ENCODE assay signal across 14 cellular contexts in the genomic region with DNA sequence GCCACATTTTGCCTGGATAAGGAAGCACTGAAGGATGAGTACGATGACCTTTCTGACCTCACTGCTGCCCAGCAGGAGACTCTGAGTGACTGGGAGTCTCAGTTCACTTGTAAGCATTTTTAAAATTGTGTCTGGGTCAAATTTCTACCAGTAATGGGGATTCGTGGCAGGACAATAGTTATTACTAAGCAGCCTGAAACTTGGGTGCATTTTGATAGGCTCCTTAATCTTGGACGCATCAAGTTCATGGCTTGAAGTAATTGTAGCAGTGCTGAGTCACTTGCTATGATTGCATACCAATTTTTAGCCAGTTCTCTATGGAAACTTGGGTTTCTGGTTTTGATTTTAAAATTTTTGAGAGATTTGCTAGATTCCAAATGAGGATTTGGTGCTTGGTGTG. TPM values are rescaled to one million over a fixed set of nuclear protein-coding genes. Genes with fewer than 3 reads are reported as not detected.
DNase-seq lines count a peak whose midpoint lies in the region; ATAC-seq and TF ChIP-seq lines count a peak whose summit lies in the region.
"Had no signal": no experiment of that assay in that cellular context is flagged by ENCODE, and none has a peak within 500 bp of the region (broad histone marks: within the 10 kb centered on the region; RNA-seq: fewer than 3 reads in every experiment).

No MANE protein-coding gene starts in this region.

- no peaks in the 10 kb centered on the region for H3K79me1 ChIP-seq in mesenchymal stem cell (replicated peaks; ENCODE audit: low read length, poor library complexity, severe bottlenecking)

- TF ChIP-seq POLR2A in body of pancreas (IDR thresholded peaks at IDR 0.05) = no peak

- peak overlapping the region; percentile 47 for H3K27ac ChIP-seq in AG04450 (ENCODE audit: low read depth, low read length)
- peak overlapping the region; percentile 49 for H3K27ac ChIP-seq in brain microvascular endothelial cell
- peak overlapping the region; percentile 77 for H3K27ac ChIP-seq in mesenchymal stem cell (ENCODE audit: low read length, poor library complexity, severe bottlenecking)
- H3K27ac ChIP-seq in body of pancreas = no peak overlapping the region
- H3K27ac ChIP-seq: BLaER1 treated with 17β-estradiol and CSF1 and Interleukin-3, amounts not matched to agents 10 nM and 100 nM had no signal

- H3K4me1 Mint-ChIP-seq in stimulated activated effector memory CD8-positive, alpha-beta T cell treated with anti-CD3 and anti-CD28 coated beads, Interleukin-12 subunit alpha, Interleukin-12 subunit beta, amount 100 ng/mL, for 72 hours = peaks cover 33% of the 10 kb centered on the region

- no peak overlapping the region for H2AFZ ChIP-seq in mesenchymal stem cell (ENCODE audit: low read depth, low read length)

- no peaks in the 10 kb centered on the region for H3K27me3 ChIP-seq in AG04450 (ENCODE audit: control insufficient read depth, insufficient read depth, low read length)
- H3K27me3 ChIP-seq in brain microvascular endothelial cell (replicated peaks) = no peaks in the 10 kb centered on the region
- H3K27me3 ChIP-seq in mesenchymal stem cell (ENCODE audit: control insufficient read depth in 1 of 2, insufficient read depth in 1 of 2, low read length in 2 of 2) = peaks cover 0 to 2% of the 10 kb centered on the region in 2 experiments
- no peaks in the 10 kb centered on the region for H3K27me3 ChIP-seq in body of pancreas
- H3K27me3 ChIP-seq: BLaER1 treated with 17β-estradiol and CSF1 and Interleukin-3, amounts not matched to agents 10 nM and 100 nM had no signal

- H2BK15ac ChIP-seq in mesenchymal stem cell (ENCODE audit: low read depth, poor library complexity, severe bottlenecking) = no peak overlapping the region

- H4K8ac ChIP-seq in mesenchymal stem cell (ENCODE audit: low read length) = no peak overlapping the region

- H3K4me3 Mint-ChIP-seq in stimulated activated effector memory CD8-positive, alpha-beta T cell treated with anti-CD3 and anti-CD28 coated beads, Interleukin-12 subunit alpha, Interleukin-12 subunit beta, amount 100 ng/mL, for 72 hours = no peak overlapping the region

- H3K14ac ChIP-seq in mesenchymal stem cell (ENCODE audit: low read length in 2 of 2) = no peak overlapping the region

- POLR2A ChIA-PET in AG04450 (lab: Yijun Ruan, JAX) = no interaction called here

- H3K4me1 ChIP-seq in mesenchymal stem cell (ENCODE audit: control insufficient read depth, insufficient read depth, low read depth, low read length) (peaks cover 4% of the 10 kb centered on the region), body of pancreas (peaks cover 30% of the 10 kb centered on the region)

- DNase-seq in AG04450 (ENCODE audit: low read depth, low spot score) = no peak
- peak; percentile 16 for DNase-seq in HT1080 (ENCODE audit: low read depth)
- DNase-seq in brain microvascular endothelial cell = peak; percentile 53
- no peak for DNase-seq in mesenchymal stem cell
- DNase-seq in body of pancreas = no peak
- DNase-seq in NCI-H1930 (lab: John Stamatoyannopoulos, UW) = no peak
- DNase-seq in stimulated activated effector memory CD8-positive, alpha-beta T cell treated with anti-CD3 and anti-CD28 coated beads, Interleukin-12 subunit alpha, Interleukin-12 subunit beta, amount 100 ng/mL, for 72 hours (ENCODE audit: low spot score in 2 of 2) = no peak
- DNase-seq: naive B cell; NCI-H1105 treated with DMSO at 0.1 percent for 48 hours; NCI-H526 treated with DMSO at 0.1 percent for 48 hours; Right ventricle myocardium superior; stimulated activated CD4-positive, alpha-beta T cell treated with anti-CD3 and anti-CD28 coated beads, Interleukin-12 subunit alpha, Interleukin-12 subunit beta, amount 100 ng/mL, for 4 hours had no signal

- H3K18ac ChIP-seq in mesenchymal stem cell (ENCODE audit: low read depth in 1 of 2, low read length in 2 of 2) = no peak overlapping the region

- no peak overlapping the region for H3K4ac ChIP-seq in mesenchymal stem cell (ENCODE audit: low read depth in 1 of 2, low read length in 2 of 2)

- peak overlapping the region; percentile 93 for H3K9ac ChIP-seq in mesenchymal stem cell (ENCODE audit: low read length)
- H3K9ac ChIP-seq: BLaER1 treated with 17β-estradiol and CSF1 and Interleukin-3, amounts not matched to agents 10 nM and 100 nM had no signal

- H3K9me3 ChIP-seq in AG04450 (ENCODE audit: control insufficient read depth, insufficient read depth, low read length) (no peaks in the 10 kb centered on the region), mesenchymal stem cell (ENCODE audit: control insufficient read depth, low read length) (no peaks in the 10 kb centered on the region), body of pancreas (no peaks in the 10 kb centered on the region)

- H2BK12ac ChIP-seq in mesenchymal stem cell (ENCODE audit: low read length in 2 of 2) = no peak overlapping the region

- H3K23ac ChIP-seq in mesenchymal stem cell (ENCODE audit: low read length in 2 of 2) = no peak overlapping the region

- 95% methylated on average over 3 of the region's 3 CpGs for WGBS in mesenchymal stem cell
- WGBS in body of pancreas, 2 donors = 83 to 84% methylated on average over 3 of the region's 3 CpGs

- H2AK5ac ChIP-seq in mesenchymal stem cell (ENCODE audit: low read length, severe bottlenecking) = no peak overlapping the region

- peaks cover 56% of the 10 kb centered on the region for H3K36me3 Mint-ChIP-seq in stimulated activated effector memory CD8-positive, alpha-beta T cell treated with anti-CD3 and anti-CD28 coated beads, Interleukin-12 subunit alpha, Interleukin-12 subunit beta, amount 100 ng/mL, for 72 hours

- H3K4me3 ChIP-seq in AG04450 (ENCODE audit: low read depth, low read length) (no peak overlapping the region), brain microvascular endothelial cell (ENCODE audit: low read depth, low read length) (no peak overlapping the region), mesenchymal stem cell (ENCODE audit: insufficient read depth in 1 of 2, low read depth in 1 of 2, low read length in 2 of 2) (peak overlapping the region in 1 of 2 experiments; percentile 87), body of pancreas (no peak overlapping the region)
- H3K4me3 ChIP-seq: BLaER1 treated with 17β-estradiol and CSF1 and Interleukin-3, amounts not matched to agents 10 nM and 100 nM had no signal

- H2BK5ac ChIP-seq in mesenchymal stem cell (ENCODE audit: low read depth, low read length, poor library complexity, severe bottlenecking) = no peak overlapping the region

- H3K27ac Mint-ChIP-seq in stimulated activated effector memory CD8-positive, alpha-beta T cell treated with anti-CD3 and anti-CD28 coated beads, Interleukin-12 subunit alpha, Interleukin-12 subunit beta, amount 100 ng/mL, for 72 hours = no peak overlapping the region
- H3K27ac Mint-ChIP-seq: naive B cell had no signal

- H3K9me3 Mint-ChIP-seq in stimulated activated effector memory CD8-positive, alpha-beta T cell treated with anti-CD3 and anti-CD28 coated beads, Interleukin-12 subunit alpha, Interleukin-12 subunit beta, amount 100 ng/mL, for 72 hours = no peaks in the 10 kb centered on the region
- H3K9me3 Mint-ChIP-seq: naive B cell had no signal

- H4K91ac ChIP-seq in mesenchymal stem cell (ENCODE audit: low read length) = no peak overlapping the region

- ATAC-seq in GM19023 (IDR thresholded peaks at IDR 0.05; ENCODE audit: unreplicated experiment) (no peak), body of pancreas (no peak)
- no peak for ATAC-seq in stimulated activated effector memory CD8-positive, alpha-beta T cell treated with anti-CD3 and anti-CD28 coated beads, Interleukin-12 subunit alpha, Interleukin-12 subunit beta, amount 100 ng/mL, for 72 hours

- in situ Hi-C loops in brain microvascular endothelial cell (cut with HindIII; ENCODE audit: low pct_ligation_motif_present, low sequenced_read_pairs) = no loop called here

- CTCF ChIA-PET in AG04450 (lab: Charles Lee) = no interaction called here

- no peaks in the 10 kb centered on the region for H3K36me3 ChIP-seq in brain microvascular endothelial cell (replicated peaks)
- H3K36me3 ChIP-seq in mesenchymal stem cell (ENCODE audit: control insufficient read depth in 1 of 2, insufficient read depth in 2 of 2, low read depth in 1 of 2, low read length in 2 of 2) = peaks cover 5 to 39% of the 10 kb centered on the region in 2 experiments
- H3K36me3 ChIP-seq in body of pancreas (replicated peaks in 1 of 2; ENCODE audit: insufficient read depth in 1 of 2, low read depth in 2 of 2) = no peaks in the 10 kb centered on the region

- TF ChIP-seq CTCF in AG04450 (IDR thresholded peaks at IDR 0.05; ENCODE audit: low read depth, low read length) (no peak), brain microvascular endothelial cell (IDR thresholded peaks at IDR 0.05; ENCODE audit: low read depth, low read length, missing control alignments) (no peak), body of pancreas (IDR thresholded peaks at IDR 0.05) (no peak)

- intact Hi-C loops in body of pancreas (cut with DNase I) = no loop called here

- no peak overlapping the region for H3K4me2 ChIP-seq in mesenchymal stem cell (ENCODE audit: low read length, poor library complexity, severe bottlenecking)
- H3K4me2 ChIP-seq: BLaER1 treated with 17β-estradiol and CSF1 and Interleukin-3, amounts not matched to agents 10 nM and 100 nM had no signal

- no peak overlapping the region for H2BK120ac ChIP-seq in mesenchymal stem cell (ENCODE audit: low read depth, low read length)

RNA-seq across cellular contexts. Expression of a gene that starts 4.3 kb away (rescaled TPM):
- 76.5 and 110 TPM in 2 replicates for polyA plus RNA-seq in AG04450 (2011; rRNA removed)
- 22.6 and 32.9 TPM in 2 replicates for polyA minus RNA-seq in AG04450 (2011; rRNA and poly(A)+ RNA removed)
- total RNA-seq in HT1080 (2014; rRNA removed; shearing (Covaris generic)) = 132 and 141 TPM in 2 replicates
- polyA plus RNA-seq in HT1080 (2015; cell fraction: cytosol; rRNA removed) = 88.3 and 92.3 TPM in 2 replicates
- polyA plus RNA-seq in HT1080 (2015; cell fraction: nucleus; rRNA removed) = 52.2 and 67.6 TPM in 2 replicates
- 85.4 TPM for polyA plus RNA-seq in mesenchymal stem cell (2013, experiment 1 of 2)
- 87.5 TPM for polyA plus RNA-seq in mesenchymal stem cell (2013, experiment 2 of 2)
- total RNA-seq in body of pancreas = 10 to 100 TPM; 42.5 to 45.8 TPM

Comparison
In these comparisons a context has a peak if more than half of its experiments do, and no peak if none do; other contexts are left out.
1. DNase-seq: peak in HT1080 (single experiment) and brain microvascular endothelial cell (single experiment); none in AG04450 (single experiment), mesenchymal stem cell (single experiment), body of pancreas (0 of 4), NCI-H1930 (0 of 2) and stimulated activated effector memory CD8-positive, alpha-beta T cell treated with anti-CD3 and anti-CD28 coated beads, Interleukin-12 subunit alpha, Interleukin-12 subunit beta, amount 100 ng/mL, for 72 hours (0 of 2).
2. H3K27ac ChIP-seq: peak in AG04450 (single experiment), brain microvascular endothelial cell (single experiment) and mesenchymal stem cell (single experiment); none in body of pancreas (0 of 4).